Comparison of ENCODE assay signal across 15 cellular contexts in the genomic region with DNA sequence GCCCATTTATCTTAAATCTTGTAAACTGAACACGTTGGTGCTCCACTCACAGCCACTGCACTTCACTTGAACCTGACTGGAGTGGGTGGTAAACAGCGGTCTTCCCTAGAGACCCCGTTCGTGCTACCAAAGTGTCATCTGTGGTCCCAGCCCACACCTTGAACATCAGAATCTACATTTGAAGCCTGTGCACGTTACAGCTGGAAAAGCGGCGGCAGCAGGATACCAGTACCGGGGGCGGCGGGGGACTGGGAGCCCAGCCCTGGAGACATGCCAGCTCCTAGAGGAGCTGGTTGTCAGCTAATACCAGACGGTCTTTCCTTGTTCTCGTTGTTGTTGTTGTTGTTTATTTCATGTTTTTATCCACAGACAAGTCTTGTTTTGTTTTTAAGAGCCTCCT.
DNase-seq lines count a peak whose midpoint lies in the region; ATAC-seq, FAIRE-seq and TF ChIP-seq lines count a peak whose summit lies in the region.
"Had no signal": no experiment of that assay in that cellular context is flagged by ENCODE, and none has a peak within 500 bp of the region (broad histone marks: within the 10 kb centered on the region; RNA-seq: fewer than 3 reads in every experiment).

No MANE protein-coding gene starts in this region.

- H3K79me2 ChIP-seq in smooth muscle cell (ENCODE audit: low read depth): peaks cover 8% of the 10 kb centered on the region

- ATAC-seq in IMR-90 (ENCODE audit: low read depth) (no peak), GM18511 (IDR thresholded peaks at IDR 0.05; ENCODE audit: unreplicated experiment) (no peak), pancreas (no peak)
- ATAC-seq: HepG2 had no signal

- H2BK15ac ChIP-seq in IMR-90 (ENCODE audit: low read depth, low read length): 0 out of 3 replicates have a peak overlapping the region, but pooled peaks have one; percentile 21

- no peak overlapping the region for H3K23ac ChIP-seq in IMR-90 (ENCODE audit: low read depth, low read length)

- CTCF ChIA-PET in IMR-90 (lab: Yijun Ruan, JAX): no interaction called here

- no peak overlapping the region for H2AK9ac ChIP-seq in IMR-90 (replicated peaks; ENCODE audit: low read depth, low read length, poor library complexity)

- no TSS peak for BruUV-seq in IMR-90 (replicated peaks; lab: Mats Ljungman, UMichigan)

- WGBS in IMR-90 (ENCODE audit: extremely low coverage in 2 of 2, insufficient read length in 1 of 2), 2 experiments: no CpG with 5 or more reads among the region's 12 CpGs
- 44% methylated on average over 12 of the region's 12 CpGs for WGBS in smooth muscle cell (ENCODE audit: low lambda C conversion rate)
- 74 to 75% methylated on average over 12 of the region's 12 CpGs for WGBS in pancreas, 2 donors

- H3K36me3 ChIP-seq in IMR-90 (ENCODE audit: control insufficient read depth, insufficient read depth, low read length): no peaks in the 10 kb centered on the region
- H3K36me3 ChIP-seq in left ventricle myocardium inferior: no peaks in the 10 kb centered on the region
- H3K36me3 ChIP-seq in smooth muscle cell (ENCODE audit: low read depth): no peaks in the 10 kb centered on the region
- no peaks in the 10 kb centered on the region for H3K36me3 ChIP-seq in pancreas
- H3K36me3 ChIP-seq: BLaER1 treated with 17β-estradiol and CSF1 and Interleukin-3, amounts not matched to agents 10 nM and 100 nM; lower lobe of right lung; Peyer's patch had no signal

- H3K4ac ChIP-seq in IMR-90 (ENCODE audit: low read depth, low read length): no peak overlapping the region

- DNase-seq in IMR-90 (no peak), NCI-H82 treated with DMSO at 0.1 percent for 48 hours (lab: John Stamatoyannopoulos, UW; ENCODE audit: unreplicated experiment) (peak; percentile 16), left ventricle myocardium inferior (peak; percentile 57), smooth muscle cell (lab: John Stamatoyannopoulos, UW; ENCODE audit: unreplicated experiment) (no peak), H54 (ENCODE audit: insufficient read length, low spot score) (no peak), pancreas (no peak)
- DNase-seq: activated CD4-positive, CD25-positive, alpha-beta regulatory T cell; activated naive CD4-positive, alpha-beta T cell; H7; lower lobe of right lung; NCI-H526; Peyer's patch had no signal

- H3K9ac ChIP-seq in IMR-90 (ENCODE audit: low read depth, low read length) (no peak overlapping the region), smooth muscle cell (ENCODE audit: low read depth) (no peak overlapping the region)
- H3K9ac ChIP-seq: BLaER1 treated with 17β-estradiol and CSF1 and Interleukin-3, amounts not matched to agents 10 nM and 100 nM had no signal

- H3K9me3 ChIP-seq in IMR-90 (ENCODE audit: control insufficient read depth, insufficient read depth, low read length) (no peaks in the 10 kb centered on the region), left ventricle myocardium inferior (replicated peaks) (no peaks in the 10 kb centered on the region), smooth muscle cell (replicated peaks; ENCODE audit: low read depth) (no peaks in the 10 kb centered on the region), pancreas (no peaks in the 10 kb centered on the region)
- H3K9me3 ChIP-seq: BLaER1 treated with 17β-estradiol and CSF1 and Interleukin-3, amounts not matched to agents 10 nM and 100 nM; lower lobe of right lung; Peyer's patch had no signal

- FAIRE-seq in H54 (lab: Jason Lieb, UNC) (no peak), pancreas (lab: Jason Lieb, UNC) (no peak)
- FAIRE-seq: HepG2 had no signal

- peak overlapping the region; percentile 70 for H2AK5ac ChIP-seq in IMR-90 (ENCODE audit: low read depth, low read length)

- no peak overlapping the region for H3K4me3 ChIP-seq in IMR-90 (ENCODE audit: insufficient read depth, low read depth, low read length)
- peak overlapping the region; percentile 3 for H3K4me3 ChIP-seq in left ventricle myocardium inferior
- no peak overlapping the region for H3K4me3 ChIP-seq in smooth muscle cell
- no peak overlapping the region for H3K4me3 ChIP-seq in pancreas
- H3K4me3 ChIP-seq: BLaER1 treated with 17β-estradiol and CSF1 and Interleukin-3, amounts not matched to agents 10 nM and 100 nM; lower lobe of right lung; Peyer's patch had no signal

- H3K27ac ChIP-seq in IMR-90 (ENCODE audit: insufficient read depth, low read length) (no peak overlapping the region), left ventricle myocardium inferior (replicated peaks) (peak overlapping the region; percentile 84), smooth muscle cell (ENCODE audit: low read depth) (peak overlapping the region; percentile 99), pancreas (no peak overlapping the region)
- H3K27ac ChIP-seq: BLaER1 treated with 17β-estradiol and CSF1 and Interleukin-3, amounts not matched to agents 10 nM and 100 nM; lower lobe of right lung; Peyer's patch had no signal

- H3K4me2 ChIP-seq in IMR-90 (ENCODE audit: low read depth, low read length) (no peak overlapping the region), smooth muscle cell (peak overlapping the region; percentile 69)

- TF ChIP-seq RAD21 in IMR-90 (IDR thresholded peaks at IDR 0.05; ENCODE audit: low read length): no peak

- peaks cover 11% of the 10 kb centered on the region for H3K9me1 ChIP-seq in IMR-90 (ENCODE audit: insufficient read depth, low read length)

- no peak overlapping the region for H3K14ac ChIP-seq in IMR-90 (replicated peaks; ENCODE audit: low read depth, low read length)

- in situ Hi-C loops in IMR-90 (cut with MboI; ENCODE audit: low sequenced_read_pairs): no loop called here

- peaks cover 19% of the 10 kb centered on the region for H3F3A ChIP-seq in smooth muscle cell (ENCODE audit: low read depth)

- no peak overlapping the region for H2BK5ac ChIP-seq in IMR-90 (ENCODE audit: low read depth, low read length, poor library complexity, severe bottlenecking)

- H4K20me1 ChIP-seq in IMR-90 (ENCODE audit: insufficient read depth, low read length) (no peaks in the 10 kb centered on the region), smooth muscle cell (ENCODE audit: low read depth) (no peaks in the 10 kb centered on the region)
- H4K20me1 ChIP-seq: BLaER1 treated with 17β-estradiol and CSF1 and Interleukin-3, amounts not matched to agents 10 nM and 100 nM had no signal

- H4K8ac ChIP-seq in IMR-90 (ENCODE audit: low read depth in 2 of 2, low read length in 2 of 2): no peak overlapping the region

- no peak overlapping the region for H3K18ac ChIP-seq in IMR-90 (ENCODE audit: low read depth, low read length)

- peaks cover 13 to 50% of the 10 kb centered on the region in 2 experiments; a peak in 3 of 4 replicates for H3K79me1 ChIP-seq in IMR-90 (ENCODE audit: low read depth in 1 of 2, low read length in 2 of 2)

- no peak overlapping the region for H4K91ac ChIP-seq in IMR-90 (ENCODE audit: insufficient read depth, low read depth, low read length)

- TF ChIP-seq CTCF in IMR-90 (conservative IDR thresholded peaks at IDR 0.05; ENCODE audit: low read depth, low read length): no peak
- no peak for TF ChIP-seq CTCF in left ventricle myocardium inferior (IDR thresholded peaks at IDR 0.05; ENCODE audit: borderline replicate concordance)
- no peak for TF ChIP-seq CTCF in smooth muscle cell (IDR thresholded peaks at IDR 0.05; ENCODE audit: borderline replicate concordance, insufficient read depth, poor library complexity, severe bottlenecking)
- TF ChIP-seq CTCF in pancreas (IDR thresholded peaks at IDR 0.05): no peak

- dilution Hi-C loops in IMR-90 (cut with HindIII; ENCODE audit: low sequenced_read_pairs, unreplicated experiment): no loop called here

- H2BK20ac ChIP-seq in IMR-90 (ENCODE audit: low read depth, low read length): no peak overlapping the region

- peaks cover 25% of the 10 kb centered on the region for H3K4me1 ChIP-seq in IMR-90 (ENCODE audit: control insufficient read depth, insufficient read depth, low read length)
- peaks cover 94% of the 10 kb centered on the region for H3K4me1 ChIP-seq in left ventricle myocardium inferior
- peaks cover 26% of the 10 kb centered on the region for H3K4me1 ChIP-seq in smooth muscle cell (ENCODE audit: low read depth)
- peaks cover 4 to 16% (median 5%) of the 10 kb centered on the region in 3 donors for H3K4me1 ChIP-seq in pancreas

- H4K5ac ChIP-seq in IMR-90 (ENCODE audit: low read depth, low read length): no peak overlapping the region

- no peak overlapping the region for H3K56ac ChIP-seq in IMR-90 (ENCODE audit: extremely low read depth, insufficient read depth, low read length)

- H2BK120ac ChIP-seq in IMR-90 (ENCODE audit: low read depth, low read length): no peak overlapping the region

- intact Hi-C loops in IMR-90 (cut with micrococcal nuclease): loop anchor here (10.0 kb wide), 2 partner anchors 485 to 675 kb away; partner anchors contain the start of gene BAZ2B
- intact Hi-C loops in left ventricle myocardium inferior (cut with micrococcal nuclease): no loop called here
- intact Hi-C loops in pancreas (cut with DNase I): loop anchor here in 1 of 3 donors (10.0 kb wide), 1 partner anchor 235 kb away; no protein-coding TSS in a partner anchor

- H2AFZ ChIP-seq in IMR-90 (replicated peaks; ENCODE audit: low read length, poor library complexity): no peak overlapping the region
- H2AFZ ChIP-seq in smooth muscle cell (ENCODE audit: low read depth): no peak overlapping the region

- POLR2A ChIA-PET in IMR-90 (lab: Charles Lee; ENCODE audit: unreplicated experiment): no interaction called here

- H3K27me3 ChIP-seq in IMR-90 (ENCODE audit: control insufficient read depth, insufficient read depth, low read length): no peaks in the 10 kb centered on the region
- H3K27me3 ChIP-seq in left ventricle myocardium inferior (ENCODE audit: low read depth): no peaks in the 10 kb centered on the region
- no peaks in the 10 kb centered on the region for H3K27me3 ChIP-seq in smooth muscle cell (ENCODE audit: low read depth)
- no peaks in the 10 kb centered on the region for H3K27me3 ChIP-seq in pancreas
- H3K27me3 ChIP-seq: BLaER1 treated with 17β-estradiol and CSF1 and Interleukin-3, amounts not matched to agents 10 nM and 100 nM; Peyer's patch had no signal

- TF ChIP-seq POLR2A in IMR-90 (IDR thresholded peaks at IDR 0.05; ENCODE audit: low read depth, low read length) (no peak), H54 (IDR thresholded peaks at IDR 0.05; ENCODE audit: low read depth, low read length) (no peak)

TF ChIP-seq in IMR-90, 13 proteins besides CTCF, POLR2A, EP300 and RAD21:
- TF ChIP-seq CEBPB (IDR thresholded peaks at IDR 0.05; ENCODE audit: low read depth, low read length): no peak
- no peak for TF ChIP-seq MAZ (IDR thresholded peaks at IDR 0.05; ENCODE audit: borderline replicate concordance, low read depth, low read length)
- TF ChIP-seq SMC3 (IDR thresholded peaks at IDR 0.05; ENCODE audit: low read depth, low read length): no peak
- TF ChIP-seq USF2 (IDR thresholded peaks at IDR 0.05; ENCODE audit: low read depth, low read length): no peak
- TF ChIP-seq RCOR1 (IDR thresholded peaks at IDR 0.05; ENCODE audit: insufficient replicate concordance, low read length): no peak
TF ChIP-seq in IMR-90: peak in this region for 0.

Comparison
In these comparisons a context has a peak if more than half of its experiments do, and no peak if none do; other contexts are left out.
1. DNase-seq: peak in NCI-H82 treated with DMSO at 0.1 percent for 48 hours (single experiment) and left ventricle myocardium inferior (single experiment); none in IMR-90 (single experiment), smooth muscle cell (single experiment), H54 (single experiment) and pancreas (0 of 6).
2. H3K27ac ChIP-seq: peak in left ventricle myocardium inferior (single experiment) and smooth muscle cell (single experiment); none in IMR-90 (single experiment) and pancreas (0 of 4).